In genomic region chr17:50781167-50781566, GRCh38 we compare ENCODE assay signal across 16 cellular contexts. TPM values are rescaled to one million over a fixed set of nuclear protein-coding genes. Genes with fewer than 3 reads are reported as not detected.
A peak's percentile ranks its signal among the peaks of the same experiment; 100 is the strongest.
DNase-seq lines count a peak whose midpoint lies in the region; ATAC-seq and TF ChIP-seq lines count a peak whose summit lies in the region.
"Had no signal": no experiment of that assay in that cellular context is flagged by ENCODE, and none has a peak within 500 bp of the region (broad histone marks: within the 10 kb centered on the region; RNA-seq: fewer than 3 reads in every experiment).

No MANE protein-coding gene starts in this region.

- peak overlapping the region; percentile 14 for H3K4me3 Mint-ChIP-seq in activated CD4-positive, alpha-beta T cell treated with anti-CD3 and anti-CD28 coated beads, Interleukin-2, amount 10 ng/mL, durations not matched to agents 7 days and 5 days
- H3K4me3 Mint-ChIP-seq in activated CD4-positive, alpha-beta memory T cell treated with anti-CD3 and anti-CD28 coated beads for 36 hours = peak overlapping the region; percentile 53
- H3K4me3 Mint-ChIP-seq in type B pancreatic cell = no peak overlapping the region

- CTCF ChIA-PET in activated CD4-positive, alpha-beta T cell treated with anti-CD3 and anti-CD28 coated beads, Interleukin-2, amount 10 ng/mL, durations not matched to agents 7 days and 5 days (lab: Charles Lee) = no interaction called here
- CTCF ChIA-PET in activated CD4-positive, alpha-beta memory T cell treated with anti-CD3 and anti-CD28 coated beads for 36 hours (lab: Charles Lee) = interaction anchor here (5.6 kb wide), 1 partner anchor 174 kb away, joined by 51 read pairs; no protein-coding TSS in a partner anchor

- peak overlapping the region; percentile 1 for H2AFZ ChIP-seq in fibroblast of lung (ENCODE audit: low read length)

- TF ChIP-seq CTCF in fibroblast of lung (conservative IDR thresholded peaks at IDR 0.05 in 1 of 2, IDR thresholded peaks at IDR 0.05 in 1 of 2; ENCODE audit: low read depth in 1 of 2, low read length in 2 of 2) (no peak), type B pancreatic cell (conservative IDR thresholded peaks at IDR 0.05) (no peak)

- H3K4me1 ChIP-seq in fibroblast of lung (ENCODE audit: control insufficient read depth, extremely low read depth, insufficient read depth, low read length) (peaks cover 7% of the 10 kb centered on the region), skeletal muscle satellite cell (ENCODE audit: control insufficient read depth, insufficient read depth, low read length) (peaks cover 7% of the 10 kb centered on the region)

- peaks cover 28% of the 10 kb centered on the region for H3K4me1 Mint-ChIP-seq in activated CD4-positive, alpha-beta T cell treated with anti-CD3 and anti-CD28 coated beads, Interleukin-2, amount 10 ng/mL, durations not matched to agents 7 days and 5 days
- H3K4me1 Mint-ChIP-seq in activated CD4-positive, alpha-beta memory T cell treated with anti-CD3 and anti-CD28 coated beads for 36 hours (ENCODE audit: low read depth) = peaks cover 22% of the 10 kb centered on the region
- peaks cover 11% of the 10 kb centered on the region for H3K4me1 Mint-ChIP-seq in type B pancreatic cell (ENCODE audit: unreplicated experiment)

- no peak for ATAC-seq in GM21423 (IDR thresholded peaks at IDR 0.05; ENCODE audit: unreplicated experiment)
- ATAC-seq: A549 had no signal

- H3K9ac ChIP-seq in fibroblast of lung (ENCODE audit: insufficient read depth, low read length) (peak overlapping the region; percentile 30), skeletal muscle satellite cell (ENCODE audit: low read depth, low read length) (peak overlapping the region; percentile 50)

- H3K36me3 Mint-ChIP-seq in activated CD4-positive, alpha-beta T cell treated with anti-CD3 and anti-CD28 coated beads, Interleukin-2, amount 10 ng/mL, durations not matched to agents 7 days and 5 days (ENCODE audit: low read depth) = no peaks in the 10 kb centered on the region
- H3K36me3 Mint-ChIP-seq in activated CD4-positive, alpha-beta memory T cell treated with anti-CD3 and anti-CD28 coated beads for 36 hours = no peaks in the 10 kb centered on the region
- H3K36me3 Mint-ChIP-seq in type B pancreatic cell = no peaks in the 10 kb centered on the region

- H3K79me2 ChIP-seq in fibroblast of lung (ENCODE audit: control insufficient read depth, insufficient read depth, low read length) = no peaks in the 10 kb centered on the region

- H3K27ac ChIP-seq in fibroblast of lung (ENCODE audit: insufficient read depth, low read length) = no peak overlapping the region
- H3K27ac ChIP-seq: A549 had no signal

- no peaks in the 10 kb centered on the region for H3K36me3 ChIP-seq in fibroblast of lung (ENCODE audit: control insufficient read depth, insufficient read depth, low read length)
- no peaks in the 10 kb centered on the region for H3K36me3 ChIP-seq in skeletal muscle satellite cell (ENCODE audit: insufficient read depth, low read length)

- H3K4me2 ChIP-seq in fibroblast of lung (ENCODE audit: extremely low read depth, insufficient read depth, low read length) (peak overlapping the region; percentile 66), skeletal muscle satellite cell (ENCODE audit: low read length) (peak overlapping the region; percentile 87)
- H3K4me2 ChIP-seq: A549 had no signal

- intact Hi-C loops in activated CD4-positive, alpha-beta memory T cell treated with anti-CD3 and anti-CD28 coated beads for 36 hours (cut with micrococcal nuclease) = no loop called here

- POLR2A ChIA-PET in activated CD4-positive, alpha-beta T cell treated with anti-CD3 and anti-CD28 coated beads, Interleukin-2, amount 10 ng/mL, durations not matched to agents 7 days and 5 days (lab: Charles Lee) = no interaction called here
- POLR2A ChIA-PET in activated CD4-positive, alpha-beta memory T cell treated with anti-CD3 and anti-CD28 coated beads for 36 hours (lab: Charles Lee) = no interaction called here

- H3K27ac Mint-ChIP-seq in activated CD4-positive, alpha-beta T cell treated with anti-CD3 and anti-CD28 coated beads, Interleukin-2, amount 10 ng/mL, durations not matched to agents 7 days and 5 days = no peak overlapping the region
- H3K27ac Mint-ChIP-seq in activated CD4-positive, alpha-beta memory T cell treated with anti-CD3 and anti-CD28 coated beads for 36 hours = no peak overlapping the region
- no peak overlapping the region for H3K27ac Mint-ChIP-seq in type B pancreatic cell

- H3K27me3 Mint-ChIP-seq in activated CD4-positive, alpha-beta T cell treated with anti-CD3 and anti-CD28 coated beads, Interleukin-2, amount 10 ng/mL, durations not matched to agents 7 days and 5 days = peaks cover 47% of the 10 kb centered on the region
- peaks cover 3% of the 10 kb centered on the region for H3K27me3 Mint-ChIP-seq in activated CD4-positive, alpha-beta memory T cell treated with anti-CD3 and anti-CD28 coated beads for 36 hours
- H3K27me3 Mint-ChIP-seq in type B pancreatic cell = no peaks in the 10 kb centered on the region

- no peaks in the 10 kb centered on the region for H3K27me3 ChIP-seq in fibroblast of lung (ENCODE audit: control insufficient read depth, insufficient read depth, low read length)
- H3K27me3 ChIP-seq in skeletal muscle satellite cell (ENCODE audit: control insufficient read depth, insufficient read depth, low read length) = peaks cover 11% of the 10 kb centered on the region

- H3K4me3 ChIP-seq in fibroblast of lung (replicated peaks in 1 of 4; ENCODE audit: control extremely low read depth in 1 of 4, insufficient read depth in 1 of 4, low read depth in 3 of 4, low read length in 4 of 4) = peak overlapping the region in 2 of 4 experiments; percentile 1 to 34
- peak overlapping the region; percentile 63 for H3K4me3 ChIP-seq in skeletal muscle satellite cell (ENCODE audit: low read length)
- H3K4me3 ChIP-seq: A549 had no signal

- no peaks in the 10 kb centered on the region for H3K9me3 ChIP-seq in fibroblast of lung (ENCODE audit: control insufficient read depth, insufficient read depth, low read depth, low read length)
- no peaks in the 10 kb centered on the region for H3K9me3 ChIP-seq in skeletal muscle satellite cell (replicated peaks; ENCODE audit: low read length)
- H3K9me3 ChIP-seq: A549 had no signal

- H4K20me1 ChIP-seq in fibroblast of lung (ENCODE audit: control insufficient read depth, extremely low read depth, insufficient read depth, low read length) = no peaks in the 10 kb centered on the region

- DNase-seq in activated CD4-positive, alpha-beta T cell treated with anti-CD3 and anti-CD28 coated beads, Interleukin-2, amount 10 ng/mL, durations not matched to agents 7 days and 5 days = no peak
- DNase-seq in activated CD4-positive, alpha-beta T cell treated with anti-CD3 and anti-CD28 coated beads, Interleukin-2, amount 50 U/mL, for 4 hours = no peak
- no peak for DNase-seq in activated CD4-positive, alpha-beta memory T cell treated with anti-CD3 and anti-CD28 coated beads for 36 hours
- DNase-seq in fibroblast of lung (ENCODE audit: low read depth in 2 of 2) = no peak
- no peak for DNase-seq in HT-29 (ENCODE audit: low spot score)
- DNase-seq in type B pancreatic cell (ENCODE audit: extremely low spot score, unreplicated experiment) = no peak
- DNase-seq: activated CD8-positive, alpha-beta memory T cell treated with anti-CD3 and anti-CD28 coated beads, Interleukin-2, amount 50 U/mL, for 48 hours; NCI-H2171 treated with DMSO at 0.1 percent for 48 hours; stimulated activated CD4-positive, alpha-beta T cell treated with anti-CD3 and anti-CD28 coated beads, Interleukin-4, amount 100 ng/mL, for 24 hours had no signal

- H3K9me3 Mint-ChIP-seq in activated CD4-positive, alpha-beta T cell treated with anti-CD3 and anti-CD28 coated beads, Interleukin-2, amount 10 ng/mL, durations not matched to agents 7 days and 5 days = no peaks in the 10 kb centered on the region
- H3K9me3 Mint-ChIP-seq in activated CD4-positive, alpha-beta memory T cell treated with anti-CD3 and anti-CD28 coated beads for 36 hours = no peaks in the 10 kb centered on the region
- no peaks in the 10 kb centered on the region for H3K9me3 Mint-ChIP-seq in type B pancreatic cell

RNA-seq across cellular contexts. Expression of gene ANKRD40CL, which starts 13.8 kb away (rescaled TPM):
- total RNA-seq in activated CD4-positive, alpha-beta T cell treated with anti-CD3 and anti-CD28 coated beads, Interleukin-2, amount 10 ng/mL, durations not matched to agents 7 days and 5 days = not detected
- not detected for total RNA-seq in activated CD4-positive, alpha-beta memory T cell treated with anti-CD3 and anti-CD28 coated beads for 36 hours
- total RNA-seq in fibroblast of lung (under 0.01 TPM in 1 of 2 replicates, not detected in the other), type B pancreatic cell (ENCODE audit: low replicate concordance) (0.90 TPM in 1 of 2 replicates, not detected in the other)
- polyA plus RNA-seq in fibroblast of lung = not detected in 2 replicates
- not detected in 2 replicates for polyA plus RNA-seq in fibroblast of lung (2012)
- not detected in 2 replicates for polyA minus RNA-seq in fibroblast of lung (ENCODE audit: low replicate concordance)
- total RNA-seq in skeletal muscle satellite cell (2012; rRNA removed) = not detected in 2 replicates
- total RNA-seq in HT-29 (2014; rRNA removed; shearing (Covaris generic)) = 0.99 and 1.1 TPM in 2 replicates
- total RNA-seq: bronchial epithelial cell; T-helper 1 cell treated with Interleukin-12 subunit alpha and Interleukin-12 subunit beta and Interleukin-4 antibody, amounts not matched to agents 30 ng/mL and 1 ng/mL, for 36 hours; temporal lobe had no signal
- polyA plus RNA-seq: keratinocyte had no signal

RNA-seq across cellular contexts. Expression of gene WFIKKN2, which starts 54.2 kb away (rescaled TPM):
- not detected for total RNA-seq in activated CD4-positive, alpha-beta T cell treated with anti-CD3 and anti-CD28 coated beads, Interleukin-2, amount 10 ng/mL, durations not matched to agents 7 days and 5 days
- total RNA-seq in activated CD4-positive, alpha-beta memory T cell treated with anti-CD3 and anti-CD28 coated beads for 36 hours = not detected
- total RNA-seq in fibroblast of lung (under 0.01 and 0.33 TPM in 2 replicates), type B pancreatic cell (ENCODE audit: low replicate concordance) (1.7 TPM in 1 of 2 replicates, not detected in the other)
- 0.02 and 0.05 TPM in 2 replicates for polyA plus RNA-seq in fibroblast of lung
- 0.05 and 0.09 TPM in 2 replicates for polyA plus RNA-seq in fibroblast of lung (2012)
- 1.3 TPM in 1 of 2 replicates, not detected in the other for polyA minus RNA-seq in fibroblast of lung (ENCODE audit: low replicate concordance)
- not detected in 2 replicates for total RNA-seq in skeletal muscle satellite cell (2012; rRNA removed)
- total RNA-seq in HT-29 (2014; rRNA removed; shearing (Covaris generic)) = 0.05 TPM in 1 of 2 replicates, not detected in the other
- total RNA-seq: bronchial epithelial cell; T-helper 1 cell treated with Interleukin-12 subunit alpha and Interleukin-12 subunit beta and Interleukin-4 antibody, amounts not matched to agents 30 ng/mL and 1 ng/mL, for 36 hours had no signal
- polyA plus RNA-seq: A549, keratinocyte had no signal
